Comparison of ENCODE assay signal across 8 cellular contexts in genomic region chr19:50460161-50460765, GRCh38. TPM values are rescaled to one million over a fixed set of nuclear protein-coding genes. Genes with fewer than 3 reads are reported as not detected.
DNase-seq lines count a peak whose midpoint lies in the region; ATAC-seq and TF ChIP-seq lines count a peak whose summit lies in the region.

No MANE protein-coding gene starts in this region.

- H3K4me1 Mint-ChIP-seq in activated T-cell treated with anti-CD3 and anti-CD28 coated beads, Interleukin-2, amount 50 U/mL, for 4 hours (ENCODE audit: low read depth) = peaks cover 6% of the 10 kb centered on the region
- H3K4me1 Mint-ChIP-seq in activated CD4-positive, alpha-beta memory T cell treated with anti-CD3 and anti-CD28 coated beads, Interleukin-2, amount 10 ng/mL, durations not matched to agents 7 days and 5 days = peaks cover 16% of the 10 kb centered on the region

- H3K36me3 Mint-ChIP-seq in activated T-cell treated with anti-CD3 and anti-CD28 coated beads, Interleukin-2, amount 50 U/mL, for 4 hours (ENCODE audit: insufficient read depth) = no peaks in the 10 kb centered on the region
- no peaks in the 10 kb centered on the region for H3K36me3 Mint-ChIP-seq in activated CD4-positive, alpha-beta memory T cell treated with anti-CD3 and anti-CD28 coated beads, Interleukin-2, amount 10 ng/mL, durations not matched to agents 7 days and 5 days (ENCODE audit: low read depth)

- DNase-seq in activated T-cell treated with anti-CD3 and anti-CD28 coated beads, Interleukin-2, amount 50 U/mL, for 4 hours = no peak
- DNase-seq in activated T-cell treated with anti-CD3 and anti-CD28 coated beads for 4 hours (no peak), SHP77 (lab: John Stamatoyannopoulos, UW) (no peak), NCI-H2029 (lab: John Stamatoyannopoulos, UW) (no peak), HEK293T (ENCODE audit: extremely low spot score) (no peak)
- DNase-seq in activated CD4-positive, alpha-beta memory T cell treated with anti-CD3 and anti-CD28 coated beads, Interleukin-2, amount 10 ng/mL, durations not matched to agents 7 days and 5 days = peak; percentile 22
- peak; percentile 41 for DNase-seq in stimulated activated CD8-positive, alpha-beta memory T cell treated with anti-CD3 and anti-CD28 coated beads, Interleukin-4, amount 100 ng/mL, for 48 hours

- POLR2A ChIA-PET in activated CD4-positive, alpha-beta memory T cell treated with anti-CD3 and anti-CD28 coated beads, Interleukin-2, amount 10 ng/mL, durations not matched to agents 7 days and 5 days (lab: Charles Lee) = interaction anchor here (0.9 to 1.8 kb wide), 6 partner anchors 13 to 92 kb away, joined by 3 to 7 read pairs (median 4); partner anchors contain the start of genes JOSD2, MYBPC2, NR1H2 and POLD1
- POLR2A ChIA-PET in HEK293T (lab: Yijun Ruan, JAX) = interaction anchor here (2.0 kb wide), 1 partner anchor 91 kb away, joined by 10 read pairs; no protein-coding TSS in a partner anchor

- peak overlapping the region; percentile 19 for H3K27ac Mint-ChIP-seq in activated CD4-positive, alpha-beta memory T cell treated with anti-CD3 and anti-CD28 coated beads, Interleukin-2, amount 10 ng/mL, durations not matched to agents 7 days and 5 days

- H3K9me3 Mint-ChIP-seq in activated T-cell treated with anti-CD3 and anti-CD28 coated beads, Interleukin-2, amount 50 U/mL, for 4 hours = no peaks in the 10 kb centered on the region
- H3K9me3 Mint-ChIP-seq in activated CD4-positive, alpha-beta memory T cell treated with anti-CD3 and anti-CD28 coated beads, Interleukin-2, amount 10 ng/mL, durations not matched to agents 7 days and 5 days = no peaks in the 10 kb centered on the region

- H3K27me3 Mint-ChIP-seq in activated T-cell treated with anti-CD3 and anti-CD28 coated beads, Interleukin-2, amount 50 U/mL, for 4 hours (ENCODE audit: low read depth) = peaks cover 49% of the 10 kb centered on the region
- peaks cover 16% of the 10 kb centered on the region for H3K27me3 Mint-ChIP-seq in activated CD4-positive, alpha-beta memory T cell treated with anti-CD3 and anti-CD28 coated beads, Interleukin-2, amount 10 ng/mL, durations not matched to agents 7 days and 5 days

- CTCF ChIA-PET in activated CD4-positive, alpha-beta memory T cell treated with anti-CD3 and anti-CD28 coated beads, Interleukin-2, amount 10 ng/mL, durations not matched to agents 7 days and 5 days (lab: Charles Lee) = interaction anchor here (0.6 to 2.0 kb wide), 11 partner anchors 10 to 103 kb away, joined by 3 to 20 read pairs (median 3); partner anchors contain the start of genes NR1H2 and POLD1
- CTCF ChIA-PET in HEK293T (lab: Yijun Ruan, JAX) = interaction anchor here (1.2 to 1.5 kb wide), 4 partner anchors 89 to 103 kb away, joined by 4 to 6 read pairs (median 4); partner anchors contain the start of gene NAPSA

- H3K4me3 Mint-ChIP-seq in activated T-cell treated with anti-CD3 and anti-CD28 coated beads, Interleukin-2, amount 50 U/mL, for 4 hours = peak overlapping the region; percentile 17
- no peak overlapping the region for H3K4me3 Mint-ChIP-seq in activated CD4-positive, alpha-beta memory T cell treated with anti-CD3 and anti-CD28 coated beads, Interleukin-2, amount 10 ng/mL, durations not matched to agents 7 days and 5 days

- peak; percentile 70 to 76 for ATAC-seq in activated T-cell treated with anti-CD3 and anti-CD28 coated beads, Interleukin-2, amount 50 U/mL, for 4 hours
- ATAC-seq in HG03097 (IDR thresholded peaks at IDR 0.05; ENCODE audit: low FRiP score, unreplicated experiment) = peak; percentile 54

TF ChIP-seq in HEK293T, 16 proteins besides CTCF, POLR2A, EP300 and RAD21:
- no peak for TF ChIP-seq LEF1 (IDR thresholded peaks at IDR 0.05; ENCODE audit: borderline replicate concordance)
- TF ChIP-seq L3MBTL2 (conservative IDR thresholded peaks at IDR 0.05) = no peak
- no peak for TF ChIP-seq BHLHE40 (IDR thresholded peaks at IDR 0.05; ENCODE audit: borderline replicate concordance)
- no peak for TF ChIP-seq HDGF (IDR thresholded peaks at IDR 0.05; ENCODE audit: borderline replicate concordance)
- TF ChIP-seq ELF4 (IDR thresholded peaks at IDR 0.05) = no peak
- no peak for TF ChIP-seq ARNT (IDR thresholded peaks at IDR 0.05)
- no peak for TF ChIP-seq FOXK2 (IDR thresholded peaks at IDR 0.05)
- TF ChIP-seq FOXM1 (IDR thresholded peaks at IDR 0.05; ENCODE audit: borderline replicate concordance) = no peak
- TF ChIP-seq SP1 (IDR thresholded peaks at IDR 0.05) = no peak
- no peak for TF ChIP-seq PKNOX1 (IDR thresholded peaks at IDR 0.05)
- TF ChIP-seq SUZ12 (IDR thresholded peaks at IDR 0.05) = no peak
- no peak for TF ChIP-seq ZNF384 (IDR thresholded peaks at IDR 0.05)
- TF ChIP-seq CTBP1 (IDR thresholded peaks at IDR 0.05; ENCODE audit: borderline replicate concordance) = no peak
- TF ChIP-seq TARDBP (IDR thresholded peaks at IDR 0.05) = no peak

RNA-seq across cellular contexts. Expression of gene EMC10, which starts 16.0 kb away (rescaled TPM):
- total RNA-seq in activated T-cell treated with anti-CD3 and anti-CD28 coated beads, Interleukin-2, amount 50 U/mL, for 4 hours = 100 to 1,000 TPM; 111 to 122 (median 117) TPM
- total RNA-seq in activated CD4-positive, alpha-beta memory T cell treated with anti-CD3 and anti-CD28 coated beads, Interleukin-2, amount 10 ng/mL, durations not matched to agents 7 days and 5 days = 10 to 100 TPM; 56.3 to 57.2 TPM

RNA-seq across cellular contexts. Expression of gene GARIN5A, which starts 16.4 kb away (rescaled TPM):
- under 1 TPM; 0.26 to 0.84 (median 0.66) TPM for total RNA-seq in activated T-cell treated with anti-CD3 and anti-CD28 coated beads, Interleukin-2, amount 50 U/mL, for 4 hours
- under 1 TPM in 1 of 2 experiments, not detected in 1; 0.33 TPM for total RNA-seq in activated CD4-positive, alpha-beta memory T cell treated with anti-CD3 and anti-CD28 coated beads, Interleukin-2, amount 10 ng/mL, durations not matched to agents 7 days and 5 days

RNA-seq across cellular contexts. Expression of gene MYBPC2, which starts 27.6 kb away (rescaled TPM):
- total RNA-seq in activated T-cell treated with anti-CD3 and anti-CD28 coated beads, Interleukin-2, amount 50 U/mL, for 4 hours = under 1 TPM in 2 of 3 donors, not detected in 1; 0.08 to 0.60 TPM
- under 1 TPM; 0.28 to 0.33 TPM for total RNA-seq in activated CD4-positive, alpha-beta memory T cell treated with anti-CD3 and anti-CD28 coated beads, Interleukin-2, amount 10 ng/mL, durations not matched to agents 7 days and 5 days

RNA-seq across cellular contexts. Expression of gene SPIB, which starts 41.5 kb away (rescaled TPM):
- total RNA-seq in activated T-cell treated with anti-CD3 and anti-CD28 coated beads, Interleukin-2, amount 50 U/mL, for 4 hours = 1 to 10 TPM; 1.9 to 6.7 (median 2.1) TPM
- under 1 TPM in 1 of 2 experiments, not detected in 1; 0.18 TPM for total RNA-seq in activated CD4-positive, alpha-beta memory T cell treated with anti-CD3 and anti-CD28 coated beads, Interleukin-2, amount 10 ng/mL, durations not matched to agents 7 days and 5 days

RNA-seq across cellular contexts. Expression of gene JOSD2, which starts 50.7 kb away (rescaled TPM):
- 10 to 100 TPM; 51.7 to 59.4 (median 55.6) TPM for total RNA-seq in activated T-cell treated with anti-CD3 and anti-CD28 coated beads, Interleukin-2, amount 50 U/mL, for 4 hours
- total RNA-seq in activated CD4-positive, alpha-beta memory T cell treated with anti-CD3 and anti-CD28 coated beads, Interleukin-2, amount 10 ng/mL, durations not matched to agents 7 days and 5 days = 10 to 100 TPM; 44.7 to 51.4 TPM

Comparison
In these comparisons a context has a peak if more than half of its experiments do, and no peak if none do; other contexts are left out.
1. DNase-seq: peak in activated CD4-positive, alpha-beta memory T cell treated with anti-CD3 and anti-CD28 coated beads, Interleukin-2, amount 10 ng/mL, durations not matched to agents 7 days and 5 days (single experiment) and stimulated activated CD8-positive, alpha-beta memory T cell treated with anti-CD3 and anti-CD28 coated beads, Interleukin-4, amount 100 ng/mL, for 48 hours (single experiment); none in activated T-cell treated with anti-CD3 and anti-CD28 coated beads, Interleukin-2, amount 50 U/mL, for 4 hours (single experiment), activated T-cell treated with anti-CD3 and anti-CD28 coated beads for 4 hours (single experiment), SHP77 (0 of 2), NCI-H2029 (single experiment) and HEK293T (single experiment).